In genomic region chr9:129571298-129572051, GRCh38 we compare ENCODE assay signal across 12 cellular contexts. TPM values are rescaled to one million over a fixed set of nuclear protein-coding genes. Genes with fewer than 3 reads are reported as not detected.
DNase-seq lines count a peak whose midpoint lies in the region; ATAC-seq, FAIRE-seq and TF ChIP-seq lines count a peak whose summit lies in the region.
"Had no signal": no experiment of that assay in that cellular context is flagged by ENCODE, and none has a peak within 500 bp of the region (broad histone marks: within the 10 kb centered on the region; RNA-seq: fewer than 3 reads in every experiment).

No MANE protein-coding gene starts in this region.

- no peak for FAIRE-seq in D721Med (lab: Jason Lieb, UNC)

- POLR2A ChIA-PET in HCT116 (lab: Charles Lee): interaction anchor here (1.1 to 3.5 kb wide), 9 partner anchors 13 to 394 kb away, joined by 3 to 18 read pairs (median 12); partner anchors contain the start of gene IER5L

- no peak for DNase-seq in HCT116 (ENCODE audit: low read depth, low spot score)
- DNase-seq in right lobe of liver: peak in 2 of 3 donors; percentile 51 to 70
- DNase-seq in suprapubic skin (ENCODE audit: low spot score in 2 of 2): peak in 1 of 2 donors; percentile 55
- no peak for DNase-seq in SW 1271 (lab: John Stamatoyannopoulos, UW)
- no peak for DNase-seq in NCI-H1105 treated with DMSO at 0.1 percent for 48 hours (lab: John Stamatoyannopoulos, UW)
- no peak for DNase-seq in D721Med (ENCODE audit: insufficient read length, low spot score)
- DNase-seq: DMS 273 treated with DMSO at 0.1 percent for 48 hours, NCI-H774 had no signal

- ATAC-seq in HCT116 (no peak), right lobe of liver (no peak), HG02623 (IDR thresholded peaks at IDR 0.05; ENCODE audit: unreplicated experiment) (no peak)

- peak overlapping the region; percentile 100 for H3K27ac ChIP-seq in HCT116 (ENCODE audit: low read depth, low read length)
- H3K27ac ChIP-seq in angular gyrus (ENCODE audit: low read depth, low read length): peak overlapping the region; percentile 89
- peak overlapping the region; percentile 25 to 94 (median 60) for H3K27ac ChIP-seq in right lobe of liver
- peak overlapping the region; percentile 51 for H3K27ac ChIP-seq in suprapubic skin
- H3K27ac ChIP-seq: HL-60 had no signal

- WGBS in right lobe of liver (ENCODE audit: insufficient coverage, low coverage, low lambda C conversion rate, missing lambda C conversion rate): 15% methylated on average over 3 of the region's 13 CpGs
- 77% methylated on average over 12 of the region's 13 CpGs for WGBS in suprapubic skin

- peak overlapping the region; percentile 98 for H3K4me2 ChIP-seq in HCT116 (ENCODE audit: low read length)

- peak overlapping the region; percentile 89 for H3K9ac ChIP-seq in HCT116 (ENCODE audit: low read length)

- TF ChIP-seq CTCF in HCT116 (IDR thresholded peaks at IDR 0.05 in 2 of 3, conservative IDR thresholded peaks at IDR 0.05 in 1 of 3; ENCODE audit: borderline replicate concordance in 1 of 3, insufficient read depth in 1 of 3, low read depth in 2 of 3, low read length in 2 of 3) (no peak), right lobe of liver (IDR thresholded peaks at IDR 0.05) (no peak), suprapubic skin (IDR thresholded peaks at IDR 0.05) (no peak), D721Med (IDR thresholded peaks at IDR 0.05; ENCODE audit: insufficient read depth, missing control alignments) (no peak)

- TF ChIP-seq EP300 in suprapubic skin (IDR thresholded peaks at IDR 0.05): no peak

- no peaks in the 10 kb centered on the region for H3K79me2 ChIP-seq in HCT116 (ENCODE audit: insufficient read depth, low read length)

- TF ChIP-seq RAD21 in HCT116 (IDR thresholded peaks at IDR 0.05; ENCODE audit: low read depth): no peak

- H3K27me3 ChIP-seq in HCT116 (ENCODE audit: insufficient read depth, low read length) (no peaks in the 10 kb centered on the region), right lobe of liver (no peaks in the 10 kb centered on the region), suprapubic skin (no peaks in the 10 kb centered on the region)

- TF ChIP-seq POLR2A in HCT116 (IDR thresholded peaks at IDR 0.05; ENCODE audit: borderline replicate concordance, extremely low read depth, insufficient read depth, insufficient read length) (no peak), right lobe of liver (IDR thresholded peaks at IDR 0.05) (no peak), suprapubic skin (IDR thresholded peaks at IDR 0.05) (no peak)

- intact Hi-C loops in HCT116 (cut with micrococcal nuclease) (loop anchor here (2.0 kb wide), 1 partner anchor 35 kb away; no protein-coding TSS in a partner anchor), right lobe of liver (cut with DNase I) (no loop called here)

- H3K4me1 ChIP-seq in HCT116 (ENCODE audit: control insufficient read depth in 1 of 2, insufficient read depth in 2 of 2, low read length in 2 of 2) (peaks cover 35 to 65% of the 10 kb centered on the region in 2 experiments), right lobe of liver (peaks cover 0 to 37% (median 9%) of the 10 kb centered on the region in 4 donors), suprapubic skin (peaks cover 38% of the 10 kb centered on the region)

- H2AFZ ChIP-seq in HCT116 (ENCODE audit: low read depth, low read length, poor library complexity, severe bottlenecking): no peak overlapping the region

- peaks cover 0 to 18% of the 10 kb centered on the region in 2 experiments; a peak in 1 of 4 replicates for H3K9me3 ChIP-seq in HCT116 (ENCODE audit: control insufficient read depth in 1 of 2, insufficient read depth in 1 of 2, low read depth in 1 of 2, low read length in 2 of 2)
- no peaks in the 10 kb centered on the region for H3K9me3 ChIP-seq in right lobe of liver
- H3K9me3 ChIP-seq in suprapubic skin: no peaks in the 10 kb centered on the region

- H3K9me2 ChIP-seq in HCT116 (ENCODE audit: insufficient read depth): no peaks in the 10 kb centered on the region

- H3K4me3 ChIP-seq in HCT116 (replicated peaks in 1 of 2; ENCODE audit: low read depth in 1 of 2, low read length in 2 of 2) (no peak overlapping the region), right lobe of liver (no peak overlapping the region), suprapubic skin (no peak overlapping the region)

- no peaks in the 10 kb centered on the region for H4K20me1 ChIP-seq in HCT116 (ENCODE audit: insufficient read depth)

- RAD21 ChIA-PET in HCT116 (lab: Charles Lee; ENCODE audit: low non-redundant PET in 1 of 2, low total read pairs in 2 of 2, uncharacterized antibody in 2 of 2, unreplicated experiment in 2 of 2): interaction anchor here in 1 of 2 experiments (1.1 kb wide), 1 partner anchor 110 kb away, joined by 3 read pairs; no protein-coding TSS in a partner anchor

- CTCF ChIA-PET in HCT116 (lab: Charles Lee): interaction anchor here (1.7 kb wide), 1 partner anchor 16 kb away, joined by 4 read pairs; no protein-coding TSS in a partner anchor

- H3K36me3 ChIP-seq in HCT116 (ENCODE audit: control insufficient read depth in 1 of 2, insufficient read depth in 2 of 2, low read length in 2 of 2): no peaks in the 10 kb centered on the region
- H3K36me3 ChIP-seq in right lobe of liver: no peaks in the 10 kb centered on the region
- no peaks in the 10 kb centered on the region for H3K36me3 ChIP-seq in suprapubic skin

- no TSS peak for BruUV-seq in HCT116 (replicated peaks; lab: Mats Ljungman, UMichigan)

TF ChIP-seq in HCT116, 20 proteins besides CTCF, POLR2A, EP300 and RAD21:
- no peak for TF ChIP-seq YY1 (IDR thresholded peaks at IDR 0.05; ENCODE audit: extremely low read depth, insufficient replicate concordance, low read depth, low read length)
- no peak for TF ChIP-seq CEBPB (IDR thresholded peaks at IDR 0.05; ENCODE audit: low read depth)
- TF ChIP-seq JUND (IDR thresholded peaks at IDR 0.05): no peak
- no peak for TF ChIP-seq SRF (IDR thresholded peaks at IDR 0.05; ENCODE audit: low read depth)
- TF ChIP-seq REST (IDR thresholded peaks at IDR 0.05; ENCODE audit: low read depth): no peak
- TF ChIP-seq, protein P1, sequence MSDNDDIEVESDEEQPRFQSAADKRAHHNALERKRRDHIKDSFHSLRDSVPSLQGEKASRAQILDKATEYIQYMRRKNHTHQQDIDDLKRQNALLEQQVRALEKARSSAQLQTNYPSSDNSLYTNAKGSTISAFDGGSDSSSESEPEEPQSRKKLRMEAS (IDR thresholded peaks at IDR 0.05): no peak
- no peak for TF ChIP-seq EGR1 (IDR thresholded peaks at IDR 0.05; ENCODE audit: low read depth)
- TF ChIP-seq ATF3 (IDR thresholded peaks at IDR 0.05): no peak
- no peak for TF ChIP-seq SP1 (IDR thresholded peaks at IDR 0.05; ENCODE audit: low read depth)
- no peak for TF ChIP-seq SIN3A (IDR thresholded peaks at IDR 0.05; ENCODE audit: low read depth)
- no peak for TF ChIP-seq ZFX (IDR thresholded peaks at IDR 0.05)
- no peak for TF ChIP-seq POLR2AphosphoS5 (IDR thresholded peaks at IDR 0.05; ENCODE audit: low read depth, low read length)
- no peak for TF ChIP-seq EZH2 (IDR thresholded peaks at IDR 0.05)
- TF ChIP-seq EZH2phosphoT487 (IDR thresholded peaks at IDR 0.05; ENCODE audit: borderline replicate concordance): no peak
TF ChIP-seq in HCT116: peak in this region for 0.

RNA-seq across cellular contexts. Expression of gene C9orf50, which starts 49.4 kb away (rescaled TPM):
- total RNA-seq in HCT116 (2021; ENCODE audit: unreplicated experiment): not detected
- polyA plus RNA-seq in HCT116 (2012): not detected in 2 replicates
- total RNA-seq in right lobe of liver: not detected
- total RNA-seq in suprapubic skin: under 1 TPM in 1 of 4 donors, not detected in 3; 0.64 TPM
- total RNA-seq: activated CD4-positive, alpha-beta memory T cell treated with anti-CD3 and anti-CD28 coated beads for 36 hours had no signal

RNA-seq across cellular contexts. Expression of gene NTMT1, which starts 54.5 kb away (rescaled TPM):
- total RNA-seq in HCT116 (2021; ENCODE audit: unreplicated experiment): 84.8 TPM
- polyA plus RNA-seq in HCT116 (2012): 82.9 and 91.6 TPM in 2 replicates
- total RNA-seq in right lobe of liver: 10 to 100 TPM; 15.6 to 28.3 (median 20.7) TPM
- 10 to 100 TPM; 19.4 to 25.0 (median 20.8) TPM for total RNA-seq in suprapubic skin

Comparison
In these comparisons a context has a peak if more than half of its experiments do, and no peak if none do; other contexts are left out.
1. DNase-seq: peak in right lobe of liver (2 of 3); none in HCT116 (single experiment), SW 1271 (0 of 2), NCI-H1105 treated with DMSO at 0.1 percent for 48 hours (single experiment) and D721Med (single experiment).
2. Peak in every context shown above with its lines, with median percentiles within 50 percentile points of each other: H3K27ac ChIP-seq.